ENCODE assay signal across 1 cellular context in the genomic region with DNA sequence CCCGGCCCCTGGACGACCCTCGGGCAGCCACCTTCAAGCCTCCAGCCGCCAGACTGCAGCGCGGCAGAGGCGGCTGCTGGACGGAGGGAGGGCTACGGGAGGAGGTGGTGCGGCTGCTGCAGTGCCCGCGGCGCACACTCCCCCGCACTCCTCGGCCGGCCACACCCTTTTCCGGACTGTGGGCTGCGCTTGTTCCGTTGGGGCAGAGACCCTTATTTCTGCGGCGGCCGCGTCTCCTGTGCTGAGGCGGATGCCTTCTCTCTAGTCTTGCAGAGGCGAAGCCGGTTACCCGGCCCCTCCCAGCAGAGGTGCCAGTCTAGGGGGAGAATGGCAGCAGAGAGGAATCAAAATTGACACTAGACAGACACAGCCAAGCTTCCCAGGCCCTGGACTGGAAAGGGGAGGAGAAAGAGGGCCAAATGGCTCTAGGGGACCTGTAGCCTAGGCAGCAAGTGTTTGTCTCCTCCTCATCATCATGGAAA.
TF ChIP-seq lines count a peak whose summit lies in the region.

No MANE protein-coding gene starts in this region.

TF ChIP-seq in GM12878, 131 proteins besides CTCF, POLR2A, EP300 and RAD21 (continues in another document):
- TF ChIP-seq NFXL1 (IDR thresholded peaks at IDR 0.05; ENCODE audit: borderline replicate concordance) (no peak), EED (IDR thresholded peaks at IDR 0.05; ENCODE audit: low read depth) (no peak; the same call in 1 of the 2 replicates), HDGF (IDR thresholded peaks at IDR 0.05) (no peak), RCOR1 (conservative IDR thresholded peaks at IDR 0.05; ENCODE audit: low read depth, low read length) (no peak), FOXM1 (IDR thresholded peaks at IDR 0.05; ENCODE audit: low read depth, low read length) (no peak), IKZF1 (conservative IDR thresholded peaks at IDR 0.05) (peak; percentile 51), MXI1 (IDR thresholded peaks at IDR 0.05; ENCODE audit: low read depth, low read length) (no peak; the same call in 1 of the 2 replicates), MYB (IDR thresholded peaks at IDR 0.05; ENCODE audit: borderline replicate concordance, low read depth, low read length) (no peak), MYC (IDR thresholded peaks at IDR 0.05; ENCODE audit: insufficient read depth, insufficient read length, insufficient replicate concordance, low read length, severe bottlenecking) (no peak), HDAC6 (IDR thresholded peaks at IDR 0.05; ENCODE audit: unreplicated experiment) (no peak), GATAD2B (conservative IDR thresholded peaks at IDR 0.05; ENCODE audit: low read depth) (peak; percentile 42; the same call in 1 of the 2 replicates), SMAD5 (IDR thresholded peaks at IDR 0.05; ENCODE audit: low read depth) (0 out of 2 replicates have a peak, but pooled peaks have one; percentile 49), MEF2B (IDR thresholded peaks at IDR 0.05; ENCODE audit: partially characterized antibody, poor library complexity, severe bottlenecking) (no peak), JUNB (IDR thresholded peaks at IDR 0.05) (no peak), LARP7 (IDR thresholded peaks at IDR 0.05) (0 out of 2 replicates have a peak, but pooled peaks have one; percentile 40), EGR1 (IDR thresholded peaks at IDR 0.05; ENCODE audit: borderline replicate concordance in 1 of 2, low read depth in 2 of 2, low read length in 2 of 2) (peak; percentile 41 to 95), SRF (IDR thresholded peaks at IDR 0.05; ENCODE audit: low read depth in 2 of 2, low read length in 2 of 2) (no peak), DPF2 (IDR thresholded peaks at IDR 0.05) (peak; percentile 42; the same call in 1 of the 2 replicates), FOXK2 (IDR thresholded peaks at IDR 0.05) (0 out of 2 replicates have a peak, but pooled peaks have one; percentile 37), NR2F1 (conservative IDR thresholded peaks at IDR 0.05) (no peak), RBBP5 (conservative IDR thresholded peaks at IDR 0.05) (no peak), WRNIP1 (IDR thresholded peaks at IDR 0.05; ENCODE audit: borderline replicate concordance, low read depth, low read length) (no peak), RUNX3 (IDR thresholded peaks at IDR 0.05; ENCODE audit: low read length) (peak; percentile 52), PML (IDR thresholded peaks at IDR 0.05; ENCODE audit: low read length) (no peak), BHLHE40 (IDR thresholded peaks at IDR 0.05; ENCODE audit: borderline replicate concordance in 1 of 2, low read depth in 2 of 2, low read length in 1 of 2) (peak; percentile 65 to 66; a peak in 3 of 4 replicates), ESRRA (IDR thresholded peaks at IDR 0.05; ENCODE audit: low read length) (no peak)
- TF ChIP-seq, protein P1, sequence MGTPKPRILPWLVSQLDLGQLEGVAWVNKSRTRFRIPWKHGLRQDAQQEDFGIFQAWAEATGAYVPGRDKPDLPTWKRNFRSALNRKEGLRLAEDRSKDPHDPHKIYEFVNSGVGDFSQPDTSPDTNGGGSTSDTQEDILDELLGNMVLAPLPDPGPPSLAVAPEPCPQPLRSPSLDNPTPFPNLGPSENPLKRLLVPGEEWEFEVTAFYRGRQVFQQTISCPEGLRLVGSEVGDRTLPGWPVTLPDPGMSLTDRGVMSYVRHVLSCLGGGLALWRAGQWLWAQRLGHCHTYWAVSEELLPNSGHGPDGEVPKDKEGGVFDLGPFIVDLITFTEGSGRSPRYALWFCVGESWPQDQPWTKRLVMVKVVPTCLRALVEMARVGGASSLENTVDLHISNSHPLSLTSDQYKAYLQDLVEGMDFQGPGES (IDR thresholded peaks at IDR 0.05): no peak
- TF ChIP-seq, protein P2, sequence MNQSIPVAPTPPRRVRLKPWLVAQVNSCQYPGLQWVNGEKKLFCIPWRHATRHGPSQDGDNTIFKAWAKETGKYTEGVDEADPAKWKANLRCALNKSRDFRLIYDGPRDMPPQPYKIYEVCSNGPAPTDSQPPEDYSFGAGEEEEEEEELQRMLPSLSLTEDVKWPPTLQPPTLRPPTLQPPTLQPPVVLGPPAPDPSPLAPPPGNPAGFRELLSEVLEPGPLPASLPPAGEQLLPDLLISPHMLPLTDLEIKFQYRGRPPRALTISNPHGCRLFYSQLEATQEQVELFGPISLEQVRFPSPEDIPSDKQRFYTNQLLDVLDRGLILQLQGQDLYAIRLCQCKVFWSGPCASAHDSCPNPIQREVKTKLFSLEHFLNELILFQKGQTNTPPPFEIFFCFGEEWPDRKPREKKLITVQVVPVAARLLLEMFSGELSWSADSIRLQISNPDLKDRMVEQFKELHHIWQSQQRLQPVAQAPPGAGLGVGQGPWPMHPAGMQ (IDR thresholded peaks at IDR 0.05; ENCODE audit: borderline replicate concordance): no peak
- TF ChIP-seq, protein P3, sequence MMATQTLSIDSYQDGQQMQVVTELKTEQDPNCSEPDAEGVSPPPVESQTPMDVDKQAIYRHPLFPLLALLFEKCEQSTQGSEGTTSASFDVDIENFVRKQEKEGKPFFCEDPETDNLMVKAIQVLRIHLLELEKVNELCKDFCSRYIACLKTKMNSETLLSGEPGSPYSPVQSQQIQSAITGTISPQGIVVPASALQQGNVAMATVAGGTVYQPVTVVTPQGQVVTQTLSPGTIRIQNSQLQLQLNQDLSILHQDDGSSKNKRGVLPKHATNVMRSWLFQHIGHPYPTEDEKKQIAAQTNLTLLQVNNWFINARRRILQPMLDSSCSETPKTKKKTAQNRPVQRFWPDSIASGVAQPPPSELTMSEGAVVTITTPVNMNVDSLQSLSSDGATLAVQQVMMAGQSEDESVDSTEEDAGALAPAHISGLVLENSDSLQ (IDR thresholded peaks at IDR 0.05): peak; percentile 10; the same call in 1 of the 2 replicates
- TF ChIP-seq, protein P4, sequence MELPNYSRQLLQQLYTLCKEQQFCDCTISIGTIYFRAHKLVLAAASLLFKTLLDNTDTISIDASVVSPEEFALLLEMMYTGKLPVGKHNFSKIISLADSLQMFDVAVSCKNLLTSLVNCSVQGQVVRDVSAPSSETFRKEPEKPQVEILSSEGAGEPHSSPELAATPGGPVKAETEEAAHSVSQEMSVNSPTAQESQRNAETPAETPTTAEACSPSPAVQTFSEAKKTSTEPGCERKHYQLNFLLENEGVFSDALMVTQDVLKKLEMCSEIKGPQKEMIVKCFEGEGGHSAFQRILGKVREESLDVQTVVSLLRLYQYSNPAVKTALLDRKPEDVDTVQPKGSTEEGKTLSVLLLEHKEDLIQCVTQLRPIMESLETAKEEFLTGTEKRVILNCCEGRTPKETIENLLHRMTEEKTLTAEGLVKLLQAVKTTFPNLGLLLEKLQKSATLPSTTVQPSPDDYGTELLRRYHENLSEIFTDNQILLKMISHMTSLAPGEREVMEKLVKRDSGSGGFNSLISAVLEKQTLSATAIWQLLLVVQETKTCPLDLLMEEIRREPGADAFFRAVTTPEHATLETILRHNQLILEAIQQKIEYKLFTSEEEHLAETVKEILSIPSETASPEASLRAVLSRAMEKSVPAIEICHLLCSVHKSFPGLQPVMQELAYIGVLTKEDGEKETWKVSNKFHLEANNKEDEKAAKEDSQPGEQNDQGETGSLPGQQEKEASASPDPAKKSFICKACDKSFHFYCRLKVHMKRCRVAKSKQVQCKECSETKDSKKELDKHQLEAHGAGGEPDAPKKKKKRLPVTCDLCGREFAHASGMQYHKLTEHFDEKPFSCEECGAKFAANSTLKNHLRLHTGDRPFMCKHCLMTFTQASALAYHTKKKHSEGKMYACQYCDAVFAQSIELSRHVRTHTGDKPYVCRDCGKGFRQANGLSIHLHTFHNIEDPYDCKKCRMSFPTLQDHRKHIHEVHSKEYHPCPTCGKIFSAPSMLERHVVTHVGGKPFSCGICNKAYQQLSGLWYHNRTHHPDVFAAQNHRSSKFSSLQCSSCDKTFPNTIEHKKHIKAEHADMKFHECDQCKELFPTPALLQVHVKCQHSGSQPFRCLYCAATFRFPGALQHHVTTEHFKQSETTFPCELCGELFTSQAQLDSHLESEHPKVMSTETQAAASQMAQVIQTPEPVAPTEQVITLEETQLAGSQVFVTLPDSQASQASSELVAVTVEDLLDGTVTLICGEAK (IDR thresholded peaks at IDR 0.05; ENCODE audit: borderline replicate concordance): no peak
- TF ChIP-seq, protein P5, sequence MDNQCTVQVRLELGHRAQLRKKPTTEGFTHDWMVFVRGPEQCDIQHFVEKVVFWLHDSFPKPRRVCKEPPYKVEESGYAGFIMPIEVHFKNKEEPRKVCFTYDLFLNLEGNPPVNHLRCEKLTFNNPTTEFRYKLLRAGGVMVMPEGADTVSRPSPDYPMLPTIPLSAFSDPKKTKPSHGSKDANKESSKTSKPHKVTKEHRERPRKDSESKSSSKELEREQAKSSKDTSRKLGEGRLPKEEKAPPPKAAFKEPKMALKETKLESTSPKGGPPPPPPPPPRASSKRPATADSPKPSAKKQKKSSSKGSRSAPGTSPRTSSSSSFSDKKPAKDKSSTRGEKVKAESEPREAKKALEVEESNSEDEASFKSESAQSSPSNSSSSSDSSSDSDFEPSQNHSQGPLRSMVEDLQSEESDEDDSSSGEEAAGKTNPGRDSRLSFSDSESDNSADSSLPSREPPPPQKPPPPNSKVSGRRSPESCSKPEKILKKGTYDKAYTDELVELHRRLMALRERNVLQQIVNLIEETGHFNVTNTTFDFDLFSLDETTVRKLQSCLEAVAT (IDR thresholded peaks at IDR 0.05): 0 out of 2 replicates have a peak, but pooled peaks have one; percentile 20
- TF ChIP-seq, protein P6, sequence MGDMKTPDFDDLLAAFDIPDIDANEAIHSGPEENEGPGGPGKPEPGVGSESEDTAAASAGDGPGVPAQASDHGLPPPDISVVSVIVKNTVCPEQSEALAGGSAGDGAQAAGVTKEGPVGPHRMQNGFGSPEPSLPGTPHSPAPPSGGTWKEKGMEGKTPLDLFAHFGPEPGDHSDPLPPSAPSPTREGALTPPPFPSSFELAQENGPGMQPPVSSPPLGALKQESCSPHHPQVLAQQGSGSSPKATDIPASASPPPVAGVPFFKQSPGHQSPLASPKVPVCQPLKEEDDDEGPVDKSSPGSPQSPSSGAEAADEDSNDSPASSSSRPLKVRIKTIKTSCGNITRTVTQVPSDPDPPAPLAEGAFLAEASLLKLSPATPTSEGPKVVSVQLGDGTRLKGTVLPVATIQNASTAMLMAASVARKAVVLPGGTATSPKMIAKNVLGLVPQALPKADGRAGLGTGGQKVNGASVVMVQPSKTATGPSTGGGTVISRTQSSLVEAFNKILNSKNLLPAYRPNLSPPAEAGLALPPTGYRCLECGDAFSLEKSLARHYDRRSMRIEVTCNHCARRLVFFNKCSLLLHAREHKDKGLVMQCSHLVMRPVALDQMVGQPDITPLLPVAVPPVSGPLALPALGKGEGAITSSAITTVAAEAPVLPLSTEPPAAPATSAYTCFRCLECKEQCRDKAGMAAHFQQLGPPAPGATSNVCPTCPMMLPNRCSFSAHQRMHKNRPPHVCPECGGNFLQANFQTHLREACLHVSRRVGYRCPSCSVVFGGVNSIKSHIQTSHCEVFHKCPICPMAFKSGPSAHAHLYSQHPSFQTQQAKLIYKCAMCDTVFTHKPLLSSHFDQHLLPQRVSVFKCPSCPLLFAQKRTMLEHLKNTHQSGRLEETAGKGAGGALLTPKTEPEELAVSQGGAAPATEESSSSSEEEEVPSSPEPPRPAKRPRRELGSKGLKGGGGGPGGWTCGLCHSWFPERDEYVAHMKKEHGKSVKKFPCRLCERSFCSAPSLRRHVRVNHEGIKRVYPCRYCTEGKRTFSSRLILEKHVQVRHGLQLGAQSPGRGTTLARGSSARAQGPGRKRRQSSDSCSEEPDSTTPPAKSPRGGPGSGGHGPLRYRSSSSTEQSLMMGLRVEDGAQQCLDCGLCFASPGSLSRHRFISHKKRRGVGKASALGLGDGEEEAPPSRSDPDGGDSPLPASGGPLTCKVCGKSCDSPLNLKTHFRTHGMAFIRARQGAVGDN (IDR thresholded peaks at IDR 0.05): no peak
- TF ChIP-seq, protein P7, sequence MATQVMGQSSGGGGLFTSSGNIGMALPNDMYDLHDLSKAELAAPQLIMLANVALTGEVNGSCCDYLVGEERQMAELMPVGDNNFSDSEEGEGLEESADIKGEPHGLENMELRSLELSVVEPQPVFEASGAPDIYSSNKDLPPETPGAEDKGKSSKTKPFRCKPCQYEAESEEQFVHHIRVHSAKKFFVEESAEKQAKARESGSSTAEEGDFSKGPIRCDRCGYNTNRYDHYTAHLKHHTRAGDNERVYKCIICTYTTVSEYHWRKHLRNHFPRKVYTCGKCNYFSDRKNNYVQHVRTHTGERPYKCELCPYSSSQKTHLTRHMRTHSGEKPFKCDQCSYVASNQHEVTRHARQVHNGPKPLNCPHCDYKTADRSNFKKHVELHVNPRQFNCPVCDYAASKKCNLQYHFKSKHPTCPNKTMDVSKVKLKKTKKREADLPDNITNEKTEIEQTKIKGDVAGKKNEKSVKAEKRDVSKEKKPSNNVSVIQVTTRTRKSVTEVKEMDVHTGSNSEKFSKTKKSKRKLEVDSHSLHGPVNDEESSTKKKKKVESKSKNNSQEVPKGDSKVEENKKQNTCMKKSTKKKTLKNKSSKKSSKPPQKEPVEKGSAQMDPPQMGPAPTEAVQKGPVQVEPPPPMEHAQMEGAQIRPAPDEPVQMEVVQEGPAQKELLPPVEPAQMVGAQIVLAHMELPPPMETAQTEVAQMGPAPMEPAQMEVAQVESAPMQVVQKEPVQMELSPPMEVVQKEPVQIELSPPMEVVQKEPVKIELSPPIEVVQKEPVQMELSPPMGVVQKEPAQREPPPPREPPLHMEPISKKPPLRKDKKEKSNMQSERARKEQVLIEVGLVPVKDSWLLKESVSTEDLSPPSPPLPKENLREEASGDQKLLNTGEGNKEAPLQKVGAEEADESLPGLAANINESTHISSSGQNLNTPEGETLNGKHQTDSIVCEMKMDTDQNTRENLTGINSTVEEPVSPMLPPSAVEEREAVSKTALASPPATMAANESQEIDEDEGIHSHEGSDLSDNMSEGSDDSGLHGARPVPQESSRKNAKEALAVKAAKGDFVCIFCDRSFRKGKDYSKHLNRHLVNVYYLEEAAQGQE (IDR thresholded peaks at IDR 0.05; ENCODE audit: low read depth, low read length): no peak
- TF ChIP-seq, protein P8, sequence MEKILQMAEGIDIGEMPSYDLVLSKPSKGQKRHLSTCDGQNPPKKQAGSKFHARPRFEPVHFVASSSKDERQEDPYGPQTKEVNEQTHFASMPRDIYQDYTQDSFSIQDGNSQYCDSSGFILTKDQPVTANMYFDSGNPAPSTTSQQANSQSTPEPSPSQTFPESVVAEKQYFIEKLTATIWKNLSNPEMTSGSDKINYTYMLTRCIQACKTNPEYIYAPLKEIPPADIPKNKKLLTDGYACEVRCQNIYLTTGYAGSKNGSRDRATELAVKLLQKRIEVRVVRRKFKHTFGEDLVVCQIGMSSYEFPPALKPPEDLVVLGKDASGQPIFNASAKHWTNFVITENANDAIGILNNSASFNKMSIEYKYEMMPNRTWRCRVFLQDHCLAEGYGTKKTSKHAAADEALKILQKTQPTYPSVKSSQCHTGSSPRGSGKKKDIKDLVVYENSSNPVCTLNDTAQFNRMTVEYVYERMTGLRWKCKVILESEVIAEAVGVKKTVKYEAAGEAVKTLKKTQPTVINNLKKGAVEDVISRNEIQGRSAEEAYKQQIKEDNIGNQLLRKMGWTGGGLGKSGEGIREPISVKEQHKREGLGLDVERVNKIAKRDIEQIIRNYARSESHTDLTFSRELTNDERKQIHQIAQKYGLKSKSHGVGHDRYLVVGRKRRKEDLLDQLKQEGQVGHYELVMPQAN (conservative IDR thresholded peaks at IDR 0.05): 0 out of 2 replicates have a peak, but pooled peaks have one; percentile 43
- TF ChIP-seq, protein P9, sequence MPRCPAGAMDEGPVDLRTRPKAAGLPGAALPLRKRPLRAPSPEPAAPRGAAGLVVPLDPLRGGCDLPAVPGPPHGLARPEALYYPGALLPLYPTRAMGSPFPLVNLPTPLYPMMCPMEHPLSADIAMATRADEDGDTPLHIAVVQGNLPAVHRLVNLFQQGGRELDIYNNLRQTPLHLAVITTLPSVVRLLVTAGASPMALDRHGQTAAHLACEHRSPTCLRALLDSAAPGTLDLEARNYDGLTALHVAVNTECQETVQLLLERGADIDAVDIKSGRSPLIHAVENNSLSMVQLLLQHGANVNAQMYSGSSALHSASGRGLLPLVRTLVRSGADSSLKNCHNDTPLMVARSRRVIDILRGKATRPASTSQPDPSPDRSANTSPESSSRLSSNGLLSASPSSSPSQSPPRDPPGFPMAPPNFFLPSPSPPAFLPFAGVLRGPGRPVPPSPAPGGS (IDR thresholded peaks at IDR 0.05; ENCODE audit: borderline replicate concordance, insufficient read depth, low read depth, low read length, poor library complexity, severe bottlenecking): no peak
